ENCODE assay signal across 1 cellular context in genomic region chr17:42194133-42194899, GRCh38.
TF ChIP-seq lines count a peak whose summit lies in the region.

GHDC (minus strand) TSS chr17:42194494; CDS start chr17:42193581, 913 bp downstream.

TF ChIP-seq in HepG2, 621 proteins besides CTCF, POLR2A, EP300 and RAD21 (continued from another document):
- TF ChIP-seq ZNF407 (CRISPR knock-in tag; IDR thresholded peaks at IDR 0.05; ENCODE audit: not compliant biosample characterization), result peak; percentile 73
- TF ChIP-seq EZH2 (conservative IDR thresholded peaks at IDR 0.05; ENCODE audit: low read depth, low read length), result no peak
- TF ChIP-seq GABPA (IDR thresholded peaks at IDR 0.05; ENCODE audit: low read depth, low read length), result peak; percentile 62
- peak; percentile 92 for TF ChIP-seq GABPA (CRISPR knock-in tag; IDR thresholded peaks at IDR 0.05; ENCODE audit: low read depth)
- TF ChIP-seq ZBED4 (CRISPR knock-in tag; IDR thresholded peaks at IDR 0.05; ENCODE audit: borderline replicate concordance), result no peak
- TF ChIP-seq JUND (CRISPR knock-in tag; IDR thresholded peaks at IDR 0.05), result peak; percentile 49; the same call in 1 of the 2 replicates
- no peak for TF ChIP-seq ZBTB37 (CRISPR knock-in tag; IDR thresholded peaks at IDR 0.05)
- peak; percentile 72; the same call in 1 of the 2 replicates for TF ChIP-seq ARNTL (CRISPR knock-in tag; IDR thresholded peaks at IDR 0.05)
- TF ChIP-seq ZNF432 (CRISPR knock-in tag; IDR thresholded peaks at IDR 0.05; ENCODE audit: borderline replicate concordance), result no peak
- TF ChIP-seq SRY (CRISPR knock-in tag; IDR thresholded peaks at IDR 0.05), result peak; percentile 58; the same call in 1 of the 2 replicates
- peak; percentile 87 for TF ChIP-seq ZNF572 (CRISPR knock-in tag; IDR thresholded peaks at IDR 0.05)
- peak; percentile 75; the same call in 1 of the 2 replicates for TF ChIP-seq GATA4 (IDR thresholded peaks at IDR 0.05; ENCODE audit: borderline replicate concordance, low read depth)
- no peak; the same call in 1 of the 2 replicates for TF ChIP-seq DPF2 (CRISPR knock-in tag; IDR thresholded peaks at IDR 0.05; ENCODE audit: borderline replicate concordance, low read depth)
- TF ChIP-seq PHF20 (CRISPR knock-in tag; IDR thresholded peaks at IDR 0.05), result peak; percentile 88
- TF ChIP-seq TCF12 (IDR thresholded peaks at IDR 0.05), result no peak
- TF ChIP-seq TCF12 (CRISPR knock-in tag; IDR thresholded peaks at IDR 0.05), result peak; percentile 71
